In genomic region chr16:55465077-55465896, GRCh38 we compare ENCODE assay signal across 9 cellular contexts. TPM values are rescaled to one million over a fixed set of nuclear protein-coding genes. Genes with fewer than 3 reads are reported as not detected.
DNase-seq lines count a peak whose midpoint lies in the region; ATAC-seq and TF ChIP-seq lines count a peak whose summit lies in the region.
"Had no signal": no experiment of that assay in that cellular context is flagged by ENCODE, and none has a peak within 500 bp of the region (broad histone marks: within the 10 kb centered on the region; RNA-seq: fewer than 3 reads in every experiment).

No MANE protein-coding gene starts in this region.

- no peak overlapping the region for H3K4me3 Mint-ChIP-seq in T-cell

- no peaks in the 10 kb centered on the region for H3K9me3 Mint-ChIP-seq in T-cell

- H3K27ac ChIP-seq in right atrium auricular region = no peak overlapping the region
- no peak overlapping the region for H3K27ac ChIP-seq in sigmoid colon
- H3K27ac ChIP-seq: BLaER1 had no signal

- peaks cover 0 to 4% (median 0%) of the 10 kb centered on the region in 3 donors for H3K4me1 Mint-ChIP-seq in T-cell

- H3K36me3 Mint-ChIP-seq in T-cell = no peaks in the 10 kb centered on the region

- H3K27ac Mint-ChIP-seq in T-cell = no peak overlapping the region

- POLR2A ChIA-PET in T-cell (lab: Charles Lee) = no interaction called here

- H3K36me3 ChIP-seq in right atrium auricular region = no peaks in the 10 kb centered on the region
- no peaks in the 10 kb centered on the region for H3K36me3 ChIP-seq in sigmoid colon
- H3K36me3 ChIP-seq: BLaER1 had no signal

- no peaks in the 10 kb centered on the region for H3K4me1 ChIP-seq in right atrium auricular region
- H3K4me1 ChIP-seq in sigmoid colon = peaks cover 0 to under 1% (median under 1%) of the 10 kb centered on the region in 4 donors
- H3K4me1 ChIP-seq: BLaER1 had no signal

- no peak for TF ChIP-seq EP300 in sigmoid colon (IDR thresholded peaks at IDR 0.05)

- peaks cover 0 to 4% of the 10 kb centered on the region in 2 donors for H3K27me3 Mint-ChIP-seq in T-cell

- DNase-seq in NCI-H2196 (lab: John Stamatoyannopoulos, UW; ENCODE audit: unreplicated experiment) = peak; percentile 59
- no peak for DNase-seq in NCI-H2196 treated with DMSO at 0.1 percent for 48 hours (lab: John Stamatoyannopoulos, UW; ENCODE audit: unreplicated experiment)
- peak; percentile 80 for DNase-seq in NCI-H1092 (lab: John Stamatoyannopoulos, UW)
- DNase-seq in T-cell = peak; percentile 44 to 82 (median 73)
- peak; percentile 67 for DNase-seq in amniotic epithelial cell (ENCODE audit: low read depth)
- peak; percentile 94 for DNase-seq in right atrium auricular region (ENCODE audit: low spot score)
- DNase-seq in sigmoid colon = peak; percentile 93

- H3K9me3 ChIP-seq in right atrium auricular region = no peaks in the 10 kb centered on the region
- no peaks in the 10 kb centered on the region for H3K9me3 ChIP-seq in sigmoid colon
- H3K9me3 ChIP-seq: BLaER1 had no signal

- WGBS in sigmoid colon, 2 donors = 29 to 31% methylated on average over 19 of the region's 19 CpGs

- peak; percentile 89 for ATAC-seq in HG02642 (IDR thresholded peaks at IDR 0.05; ENCODE audit: poor library complexity, unreplicated experiment)
- peak; percentile 81 to 95 (median 88) for ATAC-seq in T-cell (replicated peaks in 1 of 4)

- peak; percentile 99 to 100 for TF ChIP-seq CTCF in right atrium auricular region (IDR thresholded peaks at IDR 0.05)
- peak; percentile 99 to 100 (median 100) for TF ChIP-seq CTCF in sigmoid colon (IDR thresholded peaks at IDR 0.05)

- H3K27me3 ChIP-seq in right atrium auricular region = no peaks in the 10 kb centered on the region
- H3K27me3 ChIP-seq in sigmoid colon = peaks cover 0 to 3% (median 0%) of the 10 kb centered on the region in 3 donors
- H3K27me3 ChIP-seq: BLaER1 had no signal

- H3K4me3 ChIP-seq in right atrium auricular region = no peak overlapping the region
- H3K4me3 ChIP-seq in sigmoid colon = no peak overlapping the region
- H3K4me3 ChIP-seq: BLaER1 had no signal

- TF ChIP-seq POLR2A in sigmoid colon (IDR thresholded peaks at IDR 0.05) = no peak

- CTCF ChIA-PET in T-cell (lab: Charles Lee) = interaction anchor here (0.5 to 1.5 kb wide), 22 partner anchors 8 to 1916 kb away, joined by 3 to 8 read pairs (median 3); no protein-coding TSS in a partner anchor

- intact Hi-C loops in sigmoid colon (cut with DNase I) = loop anchor here (1.0 kb wide), 2 partner anchors 238 to 377 kb away; no protein-coding TSS in a partner anchor

RNA-seq across cellular contexts. Expression of gene MMP2, which starts 13.7 kb away (rescaled TPM):
- total RNA-seq in T-cell (1 to 10 TPM in 3 of 5 donors, under 1 TPM in 1, not detected in 1; 0.44 to 2.4 (median 1.8) TPM), right atrium auricular region (100 to 1,000 TPM; 131 to 136 TPM), sigmoid colon (100 to 1,000 TPM; 142 to 280 (median 175) TPM)
- 10 to 100 TPM in 2 of 3 donors, 1 to 10 TPM in 1; 7.2 to 47.1 (median 38.4) TPM for polyA plus RNA-seq in sigmoid colon

RNA-seq across cellular contexts. Expression of gene LPCAT2, which starts 43.6 kb away (rescaled TPM):
- total RNA-seq in T-cell = 1 to 10 TPM in 1 of 5 donors, under 1 TPM in 4; 0.25 to 1.1 (median 0.79) TPM
- total RNA-seq in right atrium auricular region = 1 to 10 TPM; 5.0 to 9.9 TPM
- total RNA-seq in sigmoid colon = 10 to 100 TPM in 1 of 4 donors, 1 to 10 TPM in 3; 6.6 to 12.8 (median 9.4) TPM
- polyA plus RNA-seq in sigmoid colon = 1 to 10 TPM; 1.2 to 6.3 (median 2.3) TPM

Comparison
In these comparisons a context has a peak if more than half of its experiments do, and no peak if none do; other contexts are left out.
1. RNA of gene MMP2, which starts 13.7 kb away (total RNA-seq): 142 to 280 TPM in sigmoid colon and 131 to 136 TPM in right atrium auricular region; 0.44 to 2.4 TPM in T-cell; every median in the first group is over 10 times any median in the second.